ENCODE assay signal across 25 cellular contexts in genomic region chr2:169743549-169743948, GRCh38. TPM values are rescaled to one million over a fixed set of nuclear protein-coding genes. Genes with fewer than 3 reads are reported as not detected.
"Had no signal": no experiment of that assay in that cellular context is flagged by ENCODE, and none has a peak within 500 bp of the region (broad histone marks: within the 10 kb centered on the region; RNA-seq: fewer than 3 reads in every experiment).

No MANE protein-coding gene starts in this region.

- DNase-seq: activated B cell treated with CpG ODN at 0.5 μM for 24 hours; activated CD4-positive, alpha-beta T cell treated with anti-CD3 and anti-CD28 coated beads for 4 hours; activated CD8-positive, alpha-beta T cell treated with anti-CD3 and anti-CD28 coated beads for 36 hours; activated naive CD4-positive, alpha-beta T cell treated with anti-CD3 and anti-CD28 coated beads for 36 hours; activated T-cell treated with anti-CD3 and anti-CD28 coated beads, Interleukin-2, amount 50 U/mL, for 1 hour; aorta; cerebellar nuclear complex; dermis blood vessel endothelial cell; effector memory CD4-positive, alpha-beta T cell; kidney; natural killer cell; stimulated activated CD4-positive, alpha-beta T cell treated with anti-CD3 and anti-CD28 coated beads, Interleukin-12 subunit alpha, Interleukin-12 subunit beta, amount 100 ng/mL, for 4 hours; stimulated activated CD4-positive, alpha-beta T cell treated with anti-CD3 and anti-CD28 coated beads, Interleukin-1b, Interleukin-23, amount 100 ng/mL, for 48 hours; stimulated activated CD8-positive, alpha-beta memory T cell treated with anti-CD3 and anti-CD28 coated beads, Interleukin-4, amount 100 ng/mL, for 48 hours; stimulated activated naive CD4-positive, alpha-beta T cell; T-cell; tibial artery had no signal

- H3K27me3 ChIP-seq: breast epithelium, esophagus muscularis mucosa, neutrophil, tibial artery, uterus had no signal

- H3K4me1 Mint-ChIP-seq: T-cell had no signal

- H3K4me3 Mint-ChIP-seq: activated B cell treated with CpG ODN at 0.5 μM for 24 hours; activated CD8-positive, alpha-beta T cell treated with anti-CD3 and anti-CD28 coated beads for 36 hours; activated naive CD4-positive, alpha-beta T cell treated with anti-CD3 and anti-CD28 coated beads for 36 hours; natural killer cell; T-cell had no signal

- H3K9me3 ChIP-seq: breast epithelium, esophagus muscularis mucosa, neutrophil, tibial artery, uterus had no signal

- H3K4me3 ChIP-seq: breast epithelium, esophagus muscularis mucosa, tibial artery, uterus had no signal

- H3K27ac Mint-ChIP-seq: activated B cell treated with CpG ODN at 0.5 μM for 24 hours; activated CD8-positive, alpha-beta T cell treated with anti-CD3 and anti-CD28 coated beads for 36 hours; activated naive CD4-positive, alpha-beta T cell treated with anti-CD3 and anti-CD28 coated beads for 36 hours; natural killer cell; T-cell had no signal

- H3K9me3 Mint-ChIP-seq: activated B cell treated with CpG ODN at 0.5 μM for 24 hours; activated CD8-positive, alpha-beta T cell treated with anti-CD3 and anti-CD28 coated beads for 36 hours; activated naive CD4-positive, alpha-beta T cell treated with anti-CD3 and anti-CD28 coated beads for 36 hours; natural killer cell; T-cell had no signal

- H3K36me3 ChIP-seq: breast epithelium, neutrophil, uterus had no signal

- H3K4me1 ChIP-seq: breast epithelium, tibial artery had no signal

- H3K36me3 Mint-ChIP-seq: natural killer cell had no signal

- H3K27me3 Mint-ChIP-seq: activated B cell treated with CpG ODN at 0.5 μM for 24 hours; activated CD8-positive, alpha-beta T cell treated with anti-CD3 and anti-CD28 coated beads for 36 hours; T-cell had no signal

- H3K27ac ChIP-seq: breast epithelium, esophagus muscularis mucosa, neutrophil, tibial artery, uterus had no signal

RNA-seq across cellular contexts. Expression of gene CFAP210, which starts 49.3 kb away (rescaled TPM):
- total RNA-seq: activated B cell treated with CpG ODN at 0.5 μM for 24 hours; activated CD8-positive, alpha-beta T cell treated with anti-CD3 and anti-CD28 coated beads for 36 hours; activated naive CD4-positive, alpha-beta T cell treated with anti-CD3 and anti-CD28 coated beads for 36 hours; dermis blood vessel endothelial cell; endothelial cell of umbilical vein; glomerular endothelial cell; mesenteric fat pad; posterior vena cava had no signal
- polyA plus RNA-seq: endothelial cell of umbilical vein had no signal
